ENCODE assay signal across 18 cellular contexts in the genomic region with DNA sequence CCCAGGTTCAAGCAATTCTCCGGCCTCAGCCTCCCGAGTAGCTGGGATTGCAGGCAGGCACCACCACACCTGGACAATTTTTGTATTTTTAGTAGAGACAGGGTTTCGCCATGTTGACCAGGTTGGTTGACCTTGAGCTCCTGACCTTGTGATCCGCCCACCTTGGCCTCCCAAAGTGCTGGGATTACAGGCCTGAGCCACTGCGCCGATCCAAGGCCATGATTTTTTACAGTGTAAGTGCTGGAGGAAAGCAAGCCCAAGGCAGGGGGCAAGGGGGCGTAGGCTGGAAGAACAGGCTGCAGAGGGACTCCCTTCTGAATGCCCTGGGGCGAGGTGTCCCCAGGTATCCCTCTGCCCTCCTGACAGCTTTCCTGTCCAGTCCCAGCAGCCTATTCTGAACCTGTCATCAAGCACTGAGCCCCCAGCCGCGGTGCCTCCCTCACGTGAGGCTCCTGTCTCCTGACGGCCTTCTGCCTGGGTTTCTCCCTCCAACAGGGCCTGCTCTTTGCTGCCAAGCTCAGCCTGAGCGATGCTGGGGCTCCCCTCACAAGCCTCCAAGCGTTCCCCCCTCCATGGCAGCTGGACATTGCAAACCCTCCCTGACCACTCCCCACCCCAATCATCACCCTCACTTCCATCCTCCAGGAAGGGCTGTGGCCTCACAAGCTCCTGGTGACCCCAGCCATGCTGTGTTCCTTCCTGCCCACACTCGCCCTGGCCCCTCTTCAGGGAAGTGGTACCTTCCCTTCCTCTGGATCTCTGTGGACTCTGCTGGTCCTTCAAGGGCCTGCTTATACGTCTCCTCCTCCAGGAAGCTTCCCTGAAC.
"Had no signal": no experiment of that assay in that cellular context is flagged by ENCODE, and none has a peak within 500 bp of the region (broad histone marks: within the 10 kb centered on the region; RNA-seq: fewer than 3 reads in every experiment).

No MANE protein-coding gene starts in this region.

- H3K4me3 Mint-ChIP-seq: activated naive CD4-positive, alpha-beta T cell treated with anti-CD3 and anti-CD28 coated beads, Interleukin-2, amount 50 U/mL, for 24 hours; brain had no signal

- H3K4me3 ChIP-seq: coronary artery, ovary had no signal

- H3K36me3 Mint-ChIP-seq: activated naive CD4-positive, alpha-beta T cell treated with anti-CD3 and anti-CD28 coated beads, Interleukin-2, amount 50 U/mL, for 24 hours; brain; T-cell had no signal

- ATAC-seq: sciatic nerve, T-cell had no signal

- H3K27ac Mint-ChIP-seq: activated naive CD4-positive, alpha-beta T cell treated with anti-CD3 and anti-CD28 coated beads, Interleukin-2, amount 50 U/mL, for 24 hours had no signal

- H3K27me3 Mint-ChIP-seq: activated naive CD4-positive, alpha-beta T cell treated with anti-CD3 and anti-CD28 coated beads, Interleukin-2, amount 50 U/mL, for 24 hours; brain; T-cell had no signal

- DNase-seq: activated CD4-positive, CD25-positive, alpha-beta regulatory T cell treated with anti-CD3 and anti-CD28 coated beads, Interleukin-2, amount 50 U/mL, for 72 hours; activated effector memory CD4-positive, alpha-beta T cell treated with anti-CD3 and anti-CD28 coated beads, Interleukin-2, amount 50 U/mL, for 16 hours; activated T-cell treated with anti-CD3 and anti-CD28 coated beads, Interleukin-2, amount 50 U/mL, for 1 hour; amygdala; central memory CD4-positive, alpha-beta T cell; effector CD4-positive, alpha-beta T cell; foreskin fibroblast; glutamatergic neuron; hypothalamus; kidney glomerular epithelial cell; mesendoderm; ovary; T-cell; T1000 had no signal

- H3K9me3 Mint-ChIP-seq: activated naive CD4-positive, alpha-beta T cell treated with anti-CD3 and anti-CD28 coated beads, Interleukin-2, amount 50 U/mL, for 24 hours; T-cell had no signal

- H3K9me3 ChIP-seq: ovary had no signal

- H3K27me3 ChIP-seq: ovary had no signal

- H3K36me3 ChIP-seq: ovary had no signal

- H3K27ac ChIP-seq: coronary artery, ovary had no signal
